In genomic region chr2:135647836-135648579, GRCh38 we compare ENCODE assay signal across 1 cellular context.
TF ChIP-seq lines count a peak whose summit lies in the region.

No MANE protein-coding gene starts in this region.

TF ChIP-seq in GM12878, 131 proteins besides CTCF, POLR2A, EP300 and RAD21 (continued from another document):
- TF ChIP-seq ZZZ3 (IDR thresholded peaks at IDR 0.05; ENCODE audit: control insufficient read depth, insufficient read length, low read depth), result no peak
- no peak for TF ChIP-seq YY1 (IDR thresholded peaks at IDR 0.05; ENCODE audit: low read depth, low read length)
- TF ChIP-seq NKRF (conservative IDR thresholded peaks at IDR 0.05), result no peak
- no peak for TF ChIP-seq ZBTB11 (CRISPR knock-in tag; IDR thresholded peaks at IDR 0.05)
- TF ChIP-seq MLLT1 (IDR thresholded peaks at IDR 0.05), result no peak
- no peak for TF ChIP-seq ZNF622 (IDR thresholded peaks at IDR 0.05)
- TF ChIP-seq BCLAF1 (IDR thresholded peaks at IDR 0.05), result no peak
- TF ChIP-seq SPI1 (IDR thresholded peaks at IDR 0.05; ENCODE audit: borderline replicate concordance, insufficient read depth, low read depth, low read length), result no peak
- TF ChIP-seq IKZF2 (IDR thresholded peaks at IDR 0.05), result no peak
- TF ChIP-seq RELB (IDR thresholded peaks at IDR 0.05; ENCODE audit: low read depth), result no peak
- TF ChIP-seq PBX3 (IDR thresholded peaks at IDR 0.05; ENCODE audit: insufficient replicate concordance, low read depth, low read length), result no peak
- TF ChIP-seq REST (IDR thresholded peaks at IDR 0.05; ENCODE audit: low read depth, low read length), result no peak
